22 cellular contexts compared by ENCODE assay signal in genomic region chr3:142641504-142641903, GRCh38.
"Had no signal": no experiment of that assay in that cellular context is flagged by ENCODE, and none has a peak within 500 bp of the region (broad histone marks: within the 10 kb centered on the region; RNA-seq: fewer than 3 reads in every experiment).

No MANE protein-coding gene starts in this region.

- H3K9me3 ChIP-seq: left ventricle myocardium inferior, prostate gland, right lobe of liver, suprapubic skin, thyroid gland had no signal

- H3K79me2 ChIP-seq: parathyroid adenoma had no signal

- H3K27me3 ChIP-seq: dorsolateral prefrontal cortex, hepatocyte, right lobe of liver, suprapubic skin, thyroid gland had no signal

- H2AFZ ChIP-seq: hepatocyte, parathyroid adenoma had no signal

- H3K9ac ChIP-seq: parathyroid adenoma had no signal

- ATAC-seq: left cardiac atrium; naive thymus-derived CD4-positive, alpha-beta T cell; right lobe of liver; stimulated activated effector memory CD8-positive, alpha-beta T cell treated with anti-CD3 and anti-CD28 coated beads, Interleukin-12 subunit alpha, Interleukin-12 subunit beta, amount 100 ng/mL, for 72 hours; stimulated activated naive CD8-positive, alpha-beta T cell treated with anti-CD3 and anti-CD28 coated beads, Interleukin-15, Interleukin-2, amounts not matched to agents 100 U/mL and 50 U/mL, for 24 hours had no signal

- DNase-seq: dorsolateral prefrontal cortex; effector CD8-positive, alpha-beta T cell; foreskin melanocyte; head of caudate nucleus; kidney; left cardiac atrium; left ventricle myocardium inferior; mesendoderm; naive thymus-derived CD4-positive, alpha-beta T cell; nephron progenitor cell; right lobe of liver; stimulated activated CD4-positive, alpha-beta T cell treated with anti-CD3 and anti-CD28 coated beads, Interleukin-4, amount 100 ng/mL, for 1 hour; stimulated activated CD8-positive, alpha-beta memory T cell treated with anti-CD3 and anti-CD28 coated beads, Interleukin-4, amount 100 ng/mL, for 48 hours; stimulated activated naive CD8-positive, alpha-beta T cell treated with anti-CD3 and anti-CD28 coated beads, Interleukin-15, Interleukin-2, amounts not matched to agents 100 U/mL and 50 U/mL, for 24 hours; thyroid gland had no signal

- H3K4me2 ChIP-seq: hepatocyte had no signal

- H3K4me1 ChIP-seq: left ventricle myocardium inferior, parathyroid adenoma, prostate gland, thyroid gland had no signal

- H3K4me3 ChIP-seq: dorsolateral prefrontal cortex, hepatocyte, left ventricle myocardium inferior, lung, prostate gland, right lobe of liver, suprapubic skin, thyroid gland had no signal

- FAIRE-seq: urothelium cell line had no signal

- H3K27ac ChIP-seq: dorsolateral prefrontal cortex, hepatocyte, left ventricle myocardium inferior, parathyroid adenoma, prostate gland, right lobe of liver, suprapubic skin, thyroid gland had no signal

- H3K36me3 ChIP-seq: left ventricle myocardium inferior, prostate gland, right lobe of liver, suprapubic skin, thyroid gland had no signal
